Comparison of ENCODE assay signal across 4 cellular contexts in genomic region chr7:88233828-88234227, GRCh38.
TF ChIP-seq lines count a peak whose summit lies in the region.

No MANE protein-coding gene starts in this region.

TF ChIP-seq in A549, 52 proteins besides CTCF, POLR2A, EP300 and RAD21:
- TF ChIP-seq CHD4 (IDR thresholded peaks at IDR 0.05; ENCODE audit: borderline replicate concordance) (no peak), CEBPB (IDR thresholded peaks at IDR 0.05) (peak in 1 of 2 experiments; percentile 35; a peak in 1 of 4 replicates)

TF ChIP-seq in IMR-90, 13 proteins besides CTCF, POLR2A, EP300 and RAD21:
- TF ChIP-seq CEBPB (IDR thresholded peaks at IDR 0.05; ENCODE audit: low read depth, low read length) (peak; percentile 33; the same call in 1 of the 2 replicates), FOS (IDR thresholded peaks at IDR 0.05; ENCODE audit: low read depth, low read length) (no peak), MAZ (IDR thresholded peaks at IDR 0.05; ENCODE audit: borderline replicate concordance, low read depth, low read length) (no peak)

TF ChIP-seq in K562, 482 proteins besides CTCF, POLR2A, EP300 and RAD21 (continues in another document):
- TF ChIP-seq CTBP1 (IDR thresholded peaks at IDR 0.05; ENCODE audit: borderline replicate concordance) (0 out of 2 replicates have a peak, but pooled peaks have one; percentile 29), TGIF2 (CRISPR knock-in tag; IDR thresholded peaks at IDR 0.05) (no peak), CHCHD3 (CRISPR knock-in tag; IDR thresholded peaks at IDR 0.05) (no peak), POLR2AphosphoS5 (IDR thresholded peaks at IDR 0.05; ENCODE audit: control insufficient read depth, insufficient read depth, low read depth, low read length) (no peak), C11orf30 (IDR thresholded peaks at IDR 0.05; ENCODE audit: low read depth) (no peak), ZNF75A (CRISPR knock-in tag; IDR thresholded peaks at IDR 0.05) (no peak), NFATC3 (IDR thresholded peaks at IDR 0.05) (no peak), MCM5 (IDR thresholded peaks at IDR 0.05; ENCODE audit: low read depth) (no peak), ATF3 (IDR thresholded peaks at IDR 0.05) (peak; percentile 85), ATF3 (CRISPR knock-in tag; conservative IDR thresholded peaks at IDR 0.05) (no peak), CREBBP (IDR thresholded peaks at IDR 0.05; ENCODE audit: low read depth, low read length) (no peak), CEBPG (CRISPR knock-in tag; IDR thresholded peaks at IDR 0.05) (peak; percentile 58; the same call in 1 of the 2 replicates), CEBPG (tag; conservative IDR thresholded peaks at IDR 0.05 in 1 of 2, IDR thresholded peaks at IDR 0.05 in 1 of 2) (peak; percentile 72 to 88; a peak in 3 of 4 replicates), GTF2B (IDR thresholded peaks at IDR 0.05; ENCODE audit: extremely low read depth, insufficient read length) (no peak), SETDB1 (IDR thresholded peaks at IDR 0.05; ENCODE audit: low read length) (no peak), ZNF232 (CRISPR knock-in tag; IDR thresholded peaks at IDR 0.05) (no peak), ZNF175 (CRISPR knock-in tag; IDR thresholded peaks at IDR 0.05; ENCODE audit: low read depth) (no peak), RFX5 (IDR thresholded peaks at IDR 0.05; ENCODE audit: low read depth, low read length) (no peak), ZFP30 (CRISPR knock-in tag; IDR thresholded peaks at IDR 0.05; ENCODE audit: borderline replicate concordance) (no peak), MCM7 (IDR thresholded peaks at IDR 0.05) (no peak), PCBP1 (IDR thresholded peaks at IDR 0.05; ENCODE audit: low read depth, low read length, poor library complexity, severe bottlenecking) (no peak), ZNF224 (CRISPR knock-in tag; IDR thresholded peaks at IDR 0.05) (no peak), ERF (CRISPR knock-in tag; IDR thresholded peaks at IDR 0.05) (no peak), BRF1 (IDR thresholded peaks at IDR 0.05; ENCODE audit: borderline replicate concordance, extremely low read depth, insufficient read length) (no peak), RBM14 (IDR thresholded peaks at IDR 0.05; ENCODE audit: borderline replicate concordance, insufficient read depth, low read depth, low read length) (no peak), SMARCB1 (IDR thresholded peaks at IDR 0.05; ENCODE audit: insufficient read length, low read depth) (no peak), KLF1 (tag; IDR thresholded peaks at IDR 0.05) (no peak), BHLHE40 (IDR thresholded peaks at IDR 0.05; ENCODE audit: low read length) (no peak), RFX1 (IDR thresholded peaks at IDR 0.05) (peak; percentile 47), TEAD4 (IDR thresholded peaks at IDR 0.05; ENCODE audit: low read length) (no peak), TEAD4 (CRISPR knock-in tag; IDR thresholded peaks at IDR 0.05; ENCODE audit: borderline replicate concordance) (no peak), ARHGAP35 (IDR thresholded peaks at IDR 0.05; ENCODE audit: partially characterized antibody) (no peak)
- TF ChIP-seq, protein P1, sequence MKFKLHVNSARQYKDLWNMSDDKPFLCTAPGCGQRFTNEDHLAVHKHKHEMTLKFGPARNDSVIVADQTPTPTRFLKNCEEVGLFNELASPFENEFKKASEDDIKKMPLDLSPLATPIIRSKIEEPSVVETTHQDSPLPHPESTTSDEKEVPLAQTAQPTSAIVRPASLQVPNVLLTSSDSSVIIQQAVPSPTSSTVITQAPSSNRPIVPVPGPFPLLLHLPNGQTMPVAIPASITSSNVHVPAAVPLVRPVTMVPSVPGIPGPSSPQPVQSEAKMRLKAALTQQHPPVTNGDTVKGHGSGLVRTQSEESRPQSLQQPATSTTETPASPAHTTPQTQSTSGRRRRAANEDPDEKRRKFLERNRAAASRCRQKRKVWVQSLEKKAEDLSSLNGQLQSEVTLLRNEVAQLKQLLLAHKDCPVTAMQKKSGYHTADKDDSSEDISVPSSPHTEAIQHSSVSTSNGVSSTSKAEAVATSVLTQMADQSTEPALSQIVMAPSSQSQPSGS (CRISPR knock-in tag; IDR thresholded peaks at IDR 0.05): no peak
- TF ChIP-seq, protein P2, sequence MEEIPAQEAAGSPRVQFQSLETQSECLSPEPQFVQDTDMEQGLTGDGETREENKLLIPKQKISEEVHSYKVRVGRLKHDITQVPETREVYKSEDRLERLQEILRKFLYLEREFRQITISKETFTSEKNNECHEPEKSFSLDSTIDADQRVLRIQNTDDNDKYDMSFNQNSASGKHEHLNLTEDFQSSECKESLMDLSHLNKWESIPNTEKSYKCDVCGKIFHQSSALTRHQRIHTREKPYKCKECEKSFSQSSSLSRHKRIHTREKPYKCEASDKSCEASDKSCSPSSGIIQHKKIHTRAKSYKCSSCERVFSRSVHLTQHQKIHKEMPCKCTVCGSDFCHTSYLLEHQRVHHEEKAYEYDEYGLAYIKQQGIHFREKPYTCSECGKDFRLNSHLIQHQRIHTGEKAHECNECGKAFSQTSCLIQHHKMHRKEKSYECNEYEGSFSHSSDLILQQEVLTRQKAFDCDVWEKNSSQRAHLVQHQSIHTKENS (CRISPR knock-in tag; IDR thresholded peaks at IDR 0.05): no peak

TF ChIP-seq in HepG2, 621 proteins besides CTCF, POLR2A, EP300 and RAD21 (continues in another document):
- TF ChIP-seq SOX6 (IDR thresholded peaks at IDR 0.05) (no peak), SOX6 (CRISPR knock-in tag; IDR thresholded peaks at IDR 0.05) (peak; percentile 90), SALL1 (CRISPR knock-in tag; IDR thresholded peaks at IDR 0.05) (peak; percentile 45; the same call in 1 of the 2 replicates), SIX1 (CRISPR knock-in tag; IDR thresholded peaks at IDR 0.05; ENCODE audit: borderline replicate concordance) (no peak), ARID5B (CRISPR knock-in tag; IDR thresholded peaks at IDR 0.05) (peak; percentile 52), CBX2 (IDR thresholded peaks at IDR 0.05; ENCODE audit: low read depth, low read length) (no peak), CBX2 (CRISPR knock-in tag; IDR thresholded peaks at IDR 0.05; ENCODE audit: low read depth) (no peak), NR2F6 (IDR thresholded peaks at IDR 0.05) (peak; percentile 34; the same call in 1 of the 2 replicates), NR2F6 (CRISPR knock-in tag; IDR thresholded peaks at IDR 0.05) (peak; percentile 76; the same call in 1 of the 2 replicates), RFX1 (IDR thresholded peaks at IDR 0.05) (peak; percentile 55; the same call in 1 of the 2 replicates), RARA (CRISPR knock-in tag; IDR thresholded peaks at IDR 0.05) (peak; percentile 48; the same call in 1 of the 2 replicates), SOX13 (IDR thresholded peaks at IDR 0.05) (no peak), SOX13 (CRISPR knock-in tag; conservative IDR thresholded peaks at IDR 0.05 in 1 of 2, IDR thresholded peaks at IDR 0.05 in 1 of 2) (peak in 1 of 2 experiments; percentile 85; a peak in 2 of 4 replicates), BRF2 (CRISPR knock-in tag; IDR thresholded peaks at IDR 0.05) (no peak), SAP130 (CRISPR knock-in tag; IDR thresholded peaks at IDR 0.05; ENCODE audit: low read depth) (0 out of 2 replicates have a peak, but pooled peaks have one; percentile 21), FOSL2 (CRISPR knock-in tag; IDR thresholded peaks at IDR 0.05) (peak; percentile 41), CEBPB (IDR thresholded peaks at IDR 0.05; ENCODE audit: borderline replicate concordance, low read depth, low read length) (peak; percentile 95), GATAD2A (CRISPR knock-in tag; IDR thresholded peaks at IDR 0.05) (peak; percentile 59), LCORL (IDR thresholded peaks at IDR 0.05) (no peak), LCORL (CRISPR knock-in tag; IDR thresholded peaks at IDR 0.05) (peak; percentile 28; the same call in 1 of the 2 replicates), RFX3 (CRISPR knock-in tag; IDR thresholded peaks at IDR 0.05) (peak; percentile 24; the same call in 1 of the 2 replicates), TEAD3 (CRISPR knock-in tag; optimal IDR thresholded peaks at IDR 0.05; ENCODE audit: borderline replicate concordance) (peak; percentile 44), HMG20A (CRISPR knock-in tag; IDR thresholded peaks at IDR 0.05; ENCODE audit: borderline replicate concordance) (peak; percentile 56; the same call in 1 of the 2 replicates), ATF1 (CRISPR knock-in tag; IDR thresholded peaks at IDR 0.05) (no peak), KMT2B (CRISPR knock-in tag; IDR thresholded peaks at IDR 0.05) (no peak), KLF16 (CRISPR knock-in tag; IDR thresholded peaks at IDR 0.05) (0 out of 4 replicates have a peak, but pooled peaks of 1 of the 2 experiments have one; percentile 26), KAT8 (CRISPR knock-in tag; IDR thresholded peaks at IDR 0.05) (no peak), ATF4 (CRISPR knock-in tag; IDR thresholded peaks at IDR 0.05) (peak in 1 of 2 experiments; percentile 96; a peak in 2 of 4 replicates), ATF7 (IDR thresholded peaks at IDR 0.05) (peak; percentile 59), ATF7 (CRISPR knock-in tag; IDR thresholded peaks at IDR 0.05) (no peak), FOXP1 (IDR thresholded peaks at IDR 0.05) (no peak), FOXP1 (CRISPR knock-in tag; IDR thresholded peaks at IDR 0.05) (peak; percentile 37; the same call in 1 of the 2 replicates)
- TF ChIP-seq, protein P3, sequence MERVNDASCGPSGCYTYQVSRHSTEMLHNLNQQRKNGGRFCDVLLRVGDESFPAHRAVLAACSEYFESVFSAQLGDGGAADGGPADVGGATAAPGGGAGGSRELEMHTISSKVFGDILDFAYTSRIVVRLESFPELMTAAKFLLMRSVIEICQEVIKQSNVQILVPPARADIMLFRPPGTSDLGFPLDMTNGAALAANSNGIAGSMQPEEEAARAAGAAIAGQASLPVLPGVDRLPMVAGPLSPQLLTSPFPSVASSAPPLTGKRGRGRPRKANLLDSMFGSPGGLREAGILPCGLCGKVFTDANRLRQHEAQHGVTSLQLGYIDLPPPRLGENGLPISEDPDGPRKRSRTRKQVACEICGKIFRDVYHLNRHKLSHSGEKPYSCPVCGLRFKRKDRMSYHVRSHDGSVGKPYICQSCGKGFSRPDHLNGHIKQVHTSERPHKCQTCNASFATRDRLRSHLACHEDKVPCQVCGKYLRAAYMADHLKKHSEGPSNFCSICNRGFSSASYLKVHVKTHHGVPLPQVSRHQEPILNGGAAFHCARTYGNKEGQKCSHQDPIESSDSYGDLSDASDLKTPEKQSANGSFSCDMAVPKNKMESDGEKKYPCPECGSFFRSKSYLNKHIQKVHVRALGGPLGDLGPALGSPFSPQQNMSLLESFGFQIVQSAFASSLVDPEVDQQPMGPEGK (CRISPR knock-in tag; IDR thresholded peaks at IDR 0.05): peak; percentile 22; the same call in 1 of the 2 replicates
- TF ChIP-seq, protein P4, sequence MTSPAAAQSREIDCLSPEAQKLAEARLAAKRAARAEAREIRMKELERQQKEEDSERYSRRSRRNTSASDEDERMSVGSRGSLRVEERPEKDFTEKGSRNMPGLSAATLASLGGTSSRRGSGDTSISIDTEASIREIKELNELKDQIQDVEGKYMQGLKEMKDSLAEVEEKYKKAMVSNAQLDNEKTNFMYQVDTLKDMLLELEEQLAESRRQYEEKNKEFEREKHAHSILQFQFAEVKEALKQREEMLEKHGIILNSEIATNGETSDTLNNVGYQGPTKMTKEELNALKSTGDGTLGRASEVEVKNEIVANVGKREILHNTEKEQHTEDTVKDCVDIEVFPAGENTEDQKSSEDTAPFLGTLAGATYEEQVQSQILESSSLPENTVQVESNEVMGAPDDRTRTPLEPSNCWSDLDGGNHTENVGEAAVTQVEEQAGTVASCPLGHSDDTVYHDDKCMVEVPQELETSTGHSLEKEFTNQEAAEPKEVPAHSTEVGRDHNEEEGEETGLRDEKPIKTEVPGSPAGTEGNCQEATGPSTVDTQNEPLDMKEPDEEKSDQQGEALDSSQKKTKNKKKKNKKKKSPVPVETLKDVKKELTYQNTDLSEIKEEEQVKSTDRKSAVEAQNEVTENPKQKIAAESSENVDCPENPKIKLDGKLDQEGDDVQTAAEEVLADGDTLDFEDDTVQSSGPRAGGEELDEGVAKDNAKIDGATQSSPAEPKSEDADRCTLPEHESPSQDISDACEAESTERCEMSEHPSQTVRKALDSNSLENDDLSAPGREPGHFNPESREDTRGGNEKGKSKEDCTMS (CRISPR knock-in tag; conservative IDR thresholded peaks at IDR 0.05): no peak
